Comparison of ENCODE assay signal across 15 cellular contexts in the genomic region with DNA sequence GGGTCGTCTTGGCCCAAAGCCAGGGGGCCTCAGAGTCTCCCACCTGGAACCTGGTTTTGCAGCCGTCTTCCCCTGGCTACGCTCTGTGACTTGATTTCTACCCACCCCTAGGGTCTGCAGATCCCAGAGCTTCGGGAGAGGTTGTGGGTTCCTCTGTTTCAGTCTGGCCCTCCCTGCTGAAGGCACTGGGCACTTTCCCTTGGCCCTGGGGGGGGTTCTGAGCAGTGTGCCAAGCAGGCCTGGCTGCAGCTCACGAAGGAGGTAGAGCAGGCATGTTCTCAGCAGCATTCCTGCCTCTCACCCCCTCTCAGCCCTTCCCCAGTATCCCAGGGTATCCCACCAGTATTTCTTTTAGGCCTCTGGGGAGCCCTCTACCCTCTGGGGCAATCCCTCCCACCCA.
DNase-seq lines count a peak whose midpoint lies in the region; ATAC-seq lines count a peak whose summit lies in the region.
"Had no signal": no experiment of that assay in that cellular context is flagged by ENCODE, and none has a peak within 500 bp of the region (broad histone marks: within the 10 kb centered on the region; RNA-seq: fewer than 3 reads in every experiment).

No MANE protein-coding gene starts in this region.

- no peaks in the 10 kb centered on the region for H3K36me3 Mint-ChIP-seq in activated naive CD4-positive, alpha-beta T cell treated with anti-CD3 and anti-CD28 coated beads, Interleukin-2, amount 50 U/mL, for 24 hours
- no peaks in the 10 kb centered on the region for H3K36me3 Mint-ChIP-seq in activated naive CD4-positive, alpha-beta T cell treated with anti-CD3 and anti-CD28 coated beads, Interleukin-2, amount 50 U/mL, for 72 hours
- H3K36me3 Mint-ChIP-seq: CD8-positive, alpha-beta T cell had no signal

- H3K14ac ChIP-seq in neuronal stem cell (ENCODE audit: low read length), result no peak overlapping the region

- no peak overlapping the region for H3K4me2 ChIP-seq in neuronal stem cell (ENCODE audit: insufficient read depth, low read length, poor library complexity, severe bottlenecking)
- H3K4me2 ChIP-seq: BLaER1 had no signal

- no peak overlapping the region for H3K4ac ChIP-seq in neuronal stem cell (ENCODE audit: low read length)

- no peak for DNase-seq in activated naive CD4-positive, alpha-beta T cell treated with anti-CD3 and anti-CD28 coated beads, Interleukin-2, amount 50 U/mL, for 72 hours (ENCODE audit: low spot score in 2 of 2)
- DNase-seq in cerebellar cortex (ENCODE audit: low spot score), result peak; percentile 57
- no peak for DNase-seq in neuronal stem cell (ENCODE audit: low spot score)
- DNase-seq in OCI-M1 (lab: John Stamatoyannopoulos, UW), result no peak
- DNase-seq in activated CD4-positive, CD25-positive, alpha-beta regulatory T cell (lab: John Stamatoyannopoulos, UW), result no peak
- DNase-seq in retina, result no peak
- DNase-seq: 8988T; Calu3; CD8-positive, alpha-beta T cell; DMS79 treated with DMSO at 0.1 percent for 48 hours; H9; IMR-90 had no signal

- no peak overlapping the region for H4K91ac ChIP-seq in neuronal stem cell (ENCODE audit: low read depth, low read length, poor library complexity)

- H3K79me1 ChIP-seq in neuronal stem cell (ENCODE audit: low read depth, low read length), result no peaks in the 10 kb centered on the region

- no peak overlapping the region for H2BK5ac ChIP-seq in neuronal stem cell (ENCODE audit: low read length)

- H3K27me3 Mint-ChIP-seq in activated naive CD4-positive, alpha-beta T cell treated with anti-CD3 and anti-CD28 coated beads, Interleukin-2, amount 50 U/mL, for 24 hours, result no peaks in the 10 kb centered on the region

- no peaks in the 10 kb centered on the region for H3K36me3 ChIP-seq in neuronal stem cell (replicated peaks in 1 of 2; ENCODE audit: control insufficient read depth in 2 of 2, insufficient read depth in 2 of 2, low read length in 2 of 2)
- H3K36me3 ChIP-seq: BLaER1 had no signal

- no peak overlapping the region for H2BK12ac ChIP-seq in neuronal stem cell (ENCODE audit: low read length)

- H3K4me1 ChIP-seq in neuronal stem cell (ENCODE audit: control insufficient read depth in 2 of 2, insufficient read depth in 1 of 2, low read depth in 1 of 2, low read length in 2 of 2), result peaks cover 5 to 6% of the 10 kb centered on the region in 2 donors
- H3K4me1 ChIP-seq: BLaER1 had no signal

- no peak overlapping the region for H2AFZ ChIP-seq in neuronal stem cell (ENCODE audit: low read length)

- peaks cover 0 to 39% (median 0%) of the 10 kb centered on the region in 3 experiments for H3K27me3 ChIP-seq in neuronal stem cell (ENCODE audit: control insufficient read depth in 3 of 3, insufficient read depth in 3 of 3, low read depth in 1 of 3, low read length in 3 of 3)
- H3K27me3 ChIP-seq: BLaER1 had no signal

- no peak overlapping the region for H2BK15ac ChIP-seq in neuronal stem cell (ENCODE audit: low read length)

- H3K18ac ChIP-seq in neuronal stem cell (ENCODE audit: low read length), result peak overlapping the region; percentile 69

- H4K8ac ChIP-seq in neuronal stem cell (ENCODE audit: low read depth, low read length), result no peak overlapping the region

- H2AK5ac ChIP-seq in neuronal stem cell (ENCODE audit: low read depth, low read length), result peak overlapping the region; percentile 76

- peak overlapping the region; percentile 30 for H3K27ac Mint-ChIP-seq in activated naive CD4-positive, alpha-beta T cell treated with anti-CD3 and anti-CD28 coated beads, Interleukin-2, amount 50 U/mL, for 24 hours
- H3K27ac Mint-ChIP-seq in activated naive CD4-positive, alpha-beta T cell treated with anti-CD3 and anti-CD28 coated beads, Interleukin-2, amount 50 U/mL, for 72 hours, result no peak overlapping the region
- H3K27ac Mint-ChIP-seq: CD8-positive, alpha-beta T cell; H9 had no signal

- no peak overlapping the region for H3K9ac ChIP-seq in neuronal stem cell (ENCODE audit: low read depth, low read length, poor library complexity)
- H3K9ac ChIP-seq: BLaER1 had no signal

- H3K9me3 Mint-ChIP-seq in activated naive CD4-positive, alpha-beta T cell treated with anti-CD3 and anti-CD28 coated beads, Interleukin-2, amount 50 U/mL, for 24 hours, result no peaks in the 10 kb centered on the region
- H3K9me3 Mint-ChIP-seq in activated naive CD4-positive, alpha-beta T cell treated with anti-CD3 and anti-CD28 coated beads, Interleukin-2, amount 50 U/mL, for 72 hours, result no peaks in the 10 kb centered on the region
- H3K9me3 Mint-ChIP-seq: CD8-positive, alpha-beta T cell; H9 had no signal

- no peaks in the 10 kb centered on the region for H3K9me3 ChIP-seq in neuronal stem cell (replicated peaks in 1 of 2; ENCODE audit: control insufficient read depth in 2 of 2, insufficient read depth in 1 of 2, low read depth in 1 of 2, low read length in 2 of 2)
- H3K9me3 ChIP-seq: BLaER1 had no signal

- no peak overlapping the region for H3K4me3 ChIP-seq in neuronal stem cell (ENCODE audit: low read length in 2 of 2)
- H3K4me3 ChIP-seq: BLaER1, GM12878 had no signal

- H3K4me1 Mint-ChIP-seq in activated naive CD4-positive, alpha-beta T cell treated with anti-CD3 and anti-CD28 coated beads, Interleukin-2, amount 50 U/mL, for 24 hours, result no peaks in the 10 kb centered on the region

- no peak for ATAC-seq in activated naive CD4-positive, alpha-beta T cell treated with anti-CD3 and anti-CD28 coated beads, Interleukin-2, amount 50 U/mL, for 72 hours
- ATAC-seq: CD8-positive, alpha-beta T cell; GM12878 had no signal

- H3K27ac ChIP-seq in neuronal stem cell (replicated peaks; ENCODE audit: low read length), result no peak overlapping the region
- H3K27ac ChIP-seq: BLaER1 had no signal

- H3K23ac ChIP-seq in neuronal stem cell (ENCODE audit: low read depth, low read length, poor library complexity), result no peak overlapping the region

- WGBS in neuronal stem cell (ENCODE audit: extremely low coverage in 2 of 2, insufficient read length in 2 of 2, insufficient replicate concordance in 1 of 2), 2 donors, result no CpG with 5 or more reads among the region's 5 CpGs

- no peak overlapping the region for H2BK120ac ChIP-seq in neuronal stem cell (ENCODE audit: low read depth, low read length)

- no peak overlapping the region for H3K4me3 Mint-ChIP-seq in activated naive CD4-positive, alpha-beta T cell treated with anti-CD3 and anti-CD28 coated beads, Interleukin-2, amount 50 U/mL, for 24 hours
- H3K4me3 Mint-ChIP-seq: CD8-positive, alpha-beta T cell; H9 had no signal
